In the genomic region with DNA sequence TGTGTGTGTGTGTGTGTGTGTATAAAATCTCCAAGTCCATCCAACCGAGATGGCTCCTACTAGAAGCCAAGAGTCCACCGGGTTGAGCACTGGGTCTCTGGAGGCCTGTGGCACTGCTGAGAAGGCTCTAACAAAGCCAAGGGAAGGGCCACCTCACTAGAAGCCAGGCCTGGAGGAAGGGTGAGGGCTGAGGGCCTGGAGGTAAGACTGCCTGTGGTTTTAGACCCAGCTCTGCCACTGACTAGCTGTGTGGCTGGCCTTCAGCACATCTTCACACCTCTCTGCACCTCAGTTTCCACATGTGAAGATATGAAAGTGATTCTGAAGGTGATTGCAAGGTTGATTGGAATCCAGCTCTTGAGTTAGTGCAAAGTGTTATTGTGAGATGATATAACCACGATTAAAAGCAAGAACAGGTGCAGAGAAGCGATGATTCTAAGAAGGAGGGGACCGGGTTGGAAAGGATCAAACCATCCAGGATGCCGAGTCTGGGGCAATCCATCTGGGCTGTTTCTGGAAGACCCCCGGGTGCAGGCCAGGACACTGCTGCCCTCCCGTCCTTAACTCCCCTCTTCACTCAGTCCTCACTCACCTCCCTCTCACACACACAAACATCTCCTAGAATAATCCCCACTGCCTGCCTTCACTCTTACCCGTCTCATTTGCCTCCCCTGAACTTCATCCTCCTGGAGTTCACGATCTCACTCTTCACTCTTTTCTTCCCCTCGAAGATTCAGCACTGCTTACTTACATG, we compare ENCODE assay signal across 23 cellular contexts. TPM values are rescaled to one million over a fixed set of nuclear protein-coding genes. Genes with fewer than 3 reads are reported as not detected.
A peak's percentile ranks its signal among the peaks of the same experiment; 100 is the strongest.
DNase-seq lines count a peak whose midpoint lies in the region; ATAC-seq, FAIRE-seq and TF ChIP-seq lines count a peak whose summit lies in the region.
"Had no signal": no experiment of that assay in that cellular context is flagged by ENCODE, and none has a peak within 500 bp of the region (broad histone marks: within the 10 kb centered on the region; RNA-seq: fewer than 3 reads in every experiment).

No MANE protein-coding gene starts in this region.

- H3K36me3 ChIP-seq in IMR-90 (ENCODE audit: control insufficient read depth, insufficient read depth, low read length) (no peaks in the 10 kb centered on the region), K562 (ENCODE audit: control insufficient read depth, insufficient read depth, low read length) (no peaks in the 10 kb centered on the region)
- H3K36me3 ChIP-seq: tibial nerve had no signal

- 0 out of 2 replicates have a peak overlapping the region, but pooled peaks have one; percentile 12 for H3K23ac ChIP-seq in IMR-90 (ENCODE audit: low read depth, low read length)

- no peaks in the 10 kb centered on the region for H3K36me3 Mint-ChIP-seq in natural killer cell treated with Interleukin-12 subunit alpha and Interleukin-12 subunit beta and Interleukin-15 and Interleukin-18, amount 100 ng/mL, for 72 hours

- peak overlapping the region; percentile 9 for H2AFZ ChIP-seq in IMR-90 (replicated peaks; ENCODE audit: low read length, poor library complexity)
- peak overlapping the region; percentile 72; the same call in 1 of the 2 replicates for H2AFZ ChIP-seq in K562 (ENCODE audit: low read depth, low read length)

- H3K4me1 ChIP-seq in IMR-90 (ENCODE audit: control insufficient read depth, insufficient read depth, low read length) (peaks cover 18% of the 10 kb centered on the region), K562 (replicated peaks in 1 of 2; ENCODE audit: control insufficient read depth in 2 of 2, insufficient read depth in 2 of 2, low read length in 2 of 2) (peaks cover 20 to 44% of the 10 kb centered on the region in 2 experiments; a peak in 4 of 5 replicates)

- H3K9me3 ChIP-seq in IMR-90 (ENCODE audit: control insufficient read depth, insufficient read depth, low read length) (no peaks in the 10 kb centered on the region), K562 (replicated peaks; ENCODE audit: control insufficient read depth, insufficient read depth, low read depth, low read length) (no peaks in the 10 kb centered on the region)
- H3K9me3 ChIP-seq: tibial nerve had no signal

- POLR2A ChIA-PET in IMR-90 (lab: Charles Lee; ENCODE audit: unreplicated experiment) (no interaction called here), K562 (lab: Yijun Ruan, JAX) (interaction anchor here (0.7 to 1.8 kb wide), 5 partner anchors 8 to 117 kb away, joined by 4 to 10 read pairs (median 5); no protein-coding TSS in a partner anchor)

- H3K9me1 ChIP-seq in IMR-90 (ENCODE audit: insufficient read depth, low read length) (peaks cover 25% of the 10 kb centered on the region), K562 (ENCODE audit: control insufficient read depth, insufficient read depth, low read length) (no peaks in the 10 kb centered on the region)

- H2AK5ac ChIP-seq in IMR-90 (ENCODE audit: low read depth, low read length) = peak overlapping the region; percentile 67

- H4K20me1 ChIP-seq in IMR-90 (ENCODE audit: insufficient read depth, low read length) (no peaks in the 10 kb centered on the region), K562 (replicated peaks; ENCODE audit: control insufficient read depth, insufficient read depth, low read length) (no peaks in the 10 kb centered on the region)

- H4K91ac ChIP-seq in IMR-90 (ENCODE audit: insufficient read depth, low read depth, low read length) = peak overlapping the region; percentile 77

- H3K79me1 ChIP-seq in IMR-90 (ENCODE audit: low read depth in 1 of 2, low read length in 2 of 2) = no peaks in the 10 kb centered on the region

- WGBS in IMR-90 (ENCODE audit: extremely low coverage in 2 of 2, insufficient read length in 1 of 2), 2 experiments = no CpG with 5 or more reads among the region's 11 CpGs
- WGBS in K562 (ENCODE audit: insufficient coverage, low coverage, missing lambda C conversion rate) = 77% methylated on average over 10 of the region's 11 CpGs

- H3K4ac ChIP-seq in IMR-90 (ENCODE audit: low read depth, low read length) = peak overlapping the region; percentile 51

- TF ChIP-seq EP300 in K562 (IDR thresholded peaks at IDR 0.05; ENCODE audit: low read length) = no peak

- intact Hi-C loops in IMR-90 (cut with micrococcal nuclease) (no loop called here), K562 (cut with micrococcal nuclease) (loop anchor here (10.0 kb wide), 1 partner anchor 209 kb away; no protein-coding TSS in a partner anchor)

- peak overlapping the region; percentile 45 to 73; a peak in 1 of 4 replicates for H4K8ac ChIP-seq in IMR-90 (ENCODE audit: low read depth in 2 of 2, low read length in 2 of 2)

- H2BK20ac ChIP-seq in IMR-90 (ENCODE audit: low read depth, low read length) = peak overlapping the region; percentile 88

- peak overlapping the region; percentile 24 for H3K4me3 Mint-ChIP-seq in natural killer cell treated with Interleukin-12 subunit alpha and Interleukin-12 subunit beta and Interleukin-15 and Interleukin-18, amount 100 ng/mL, for 72 hours

- TF ChIP-seq CTCF in IMR-90 (conservative IDR thresholded peaks at IDR 0.05; ENCODE audit: low read depth, low read length) (no peak), K562 (IDR thresholded peaks at IDR 0.05 in 2 of 3, conservative IDR thresholded peaks at IDR 0.05 in 1 of 3; ENCODE audit: insufficient read depth in 2 of 3, low read depth in 1 of 3, low read length in 3 of 3) (no peak)

- H3K27ac ChIP-seq in IMR-90 (ENCODE audit: insufficient read depth, low read length) (no peak overlapping the region), K562 (ENCODE audit: extremely low read depth, low read depth, low read length) (no peak overlapping the region; the same call in 2 of the 3 replicates)
- H3K27ac ChIP-seq: 22Rv1 had no signal

- H2BK5ac ChIP-seq in IMR-90 (ENCODE audit: low read depth, low read length, poor library complexity, severe bottlenecking) = peak overlapping the region; percentile 76

- peak overlapping the region; percentile 34; the same call in 1 of the 2 replicates for H4K5ac ChIP-seq in IMR-90 (ENCODE audit: low read depth, low read length)

- H3K56ac ChIP-seq in IMR-90 (ENCODE audit: extremely low read depth, insufficient read depth, low read length) = no peak overlapping the region

- BruUV-seq in IMR-90 (replicated peaks; lab: Mats Ljungman, UMichigan) (no TSS peak), K562 (replicated peaks; lab: Mats Ljungman, UMichigan) (no TSS peak)

- no peak overlapping the region for H3K4me2 ChIP-seq in IMR-90 (ENCODE audit: low read depth, low read length)
- H3K4me2 ChIP-seq in K562 (ENCODE audit: insufficient read depth, low read length) = no peak overlapping the region

- H2BK120ac ChIP-seq in IMR-90 (ENCODE audit: low read depth, low read length) = peak overlapping the region; percentile 94

- H3K27me3 ChIP-seq in IMR-90 (ENCODE audit: control insufficient read depth, insufficient read depth, low read length) (no peaks in the 10 kb centered on the region), K562 (ENCODE audit: control insufficient read depth in 2 of 2, insufficient read depth in 2 of 2, low read length in 2 of 2) (no peaks in the 10 kb centered on the region)
- H3K27me3 ChIP-seq: tibial nerve had no signal

- TF ChIP-seq RAD21 in IMR-90 (IDR thresholded peaks at IDR 0.05; ENCODE audit: low read length) (no peak), K562 (CRISPR knock-in tag; conservative IDR thresholded peaks at IDR 0.05 in 1 of 2, IDR thresholded peaks at IDR 0.05 in 1 of 2) (no peak)

- peak overlapping the region; percentile 97; the same call in 2 of the 3 replicates for H2BK15ac ChIP-seq in IMR-90 (ENCODE audit: low read depth, low read length)

- dilution Hi-C loops in IMR-90 (cut with HindIII; ENCODE audit: low sequenced_read_pairs, unreplicated experiment) = no loop called here

- peaks cover 9 to 12% of the 10 kb centered on the region in 2 donors for H3K4me1 Mint-ChIP-seq in natural killer cell treated with Interleukin-12 subunit alpha and Interleukin-12 subunit beta and Interleukin-15 and Interleukin-18, amount 100 ng/mL, for 72 hours (ENCODE audit: low read depth in 2 of 2)

- peak overlapping the region; percentile 21 for H3K18ac ChIP-seq in IMR-90 (ENCODE audit: low read depth, low read length)

- H3K79me2 ChIP-seq in K562 (ENCODE audit: control insufficient read depth, insufficient read depth, low read length) = no peaks in the 10 kb centered on the region

- no peak for ATAC-seq in IMR-90 (ENCODE audit: low read depth)
- no peak for ATAC-seq in K562
- ATAC-seq in natural killer cell treated with Interleukin-12 subunit alpha and Interleukin-12 subunit beta and Interleukin-15 and Interleukin-18, amount 100 ng/mL, for 72 hours = peak in 1 of 2 donors; percentile 48
- no peak for ATAC-seq in GM18868 (IDR thresholded peaks at IDR 0.05; ENCODE audit: unreplicated experiment)
- ATAC-seq: Right ventricle myocardium inferior had no signal

- no peaks in the 10 kb centered on the region for H3K9me3 Mint-ChIP-seq in natural killer cell treated with Interleukin-12 subunit alpha and Interleukin-12 subunit beta and Interleukin-15 and Interleukin-18, amount 100 ng/mL, for 72 hours
- H3K9me3 Mint-ChIP-seq: CD4-positive, alpha-beta memory T cell had no signal

- no peak for FAIRE-seq in K562 (lab: Jason Lieb, UNC)
- FAIRE-seq: islet of Langerhans, small intestine had no signal

- H3K27ac Mint-ChIP-seq in natural killer cell treated with Interleukin-12 subunit alpha and Interleukin-12 subunit beta and Interleukin-15 and Interleukin-18, amount 100 ng/mL, for 72 hours = peak overlapping the region in 1 of 2 donors; percentile 6

- peak; percentile 30 for DNase-seq in NK-92 treated with Interleukin-12 subunit alpha and Interleukin-12 subunit beta, amount 100 ng/mL, for 24 hours (lab: John Stamatoyannopoulos, UW)
- DNase-seq in NK-92 (lab: John Stamatoyannopoulos, UW; ENCODE audit: unreplicated experiment) (no peak), IMR-90 (no peak), K562 (ENCODE audit: extremely low read depth in 1 of 4, low spot score in 3 of 4) (no peak), nucleus accumbens (lab: John Stamatoyannopoulos, UW) (no peak), DMS114 treated with DMSO at 0.1 percent for 48 hours (lab: John Stamatoyannopoulos, UW; ENCODE audit: unreplicated experiment) (no peak)
- no peak for DNase-seq in natural killer cell treated with Interleukin-12 subunit alpha and Interleukin-12 subunit beta and Interleukin-15 and Interleukin-18, amount 100 ng/mL, for 72 hours (ENCODE audit: low spot score)
- DNase-seq: activated naive CD4-positive, alpha-beta T cell; CD4-positive, alpha-beta memory T cell; central memory CD4-positive, alpha-beta T cell; foreskin melanocyte; GDM1; hippocampal formation; KBM-7; NCI-H526 treated with DMSO at 0.1 percent for 48 hours; small intestine; stimulated activated naive CD4-positive, alpha-beta T cell treated with Interleukin-2 at 50 U/mL for 16 hours had no signal

- TF ChIP-seq POLR2A in IMR-90 (IDR thresholded peaks at IDR 0.05; ENCODE audit: low read depth, low read length) (no peak), K562 (conservative IDR thresholded peaks at IDR 0.05) (no peak)

- peak overlapping the region; percentile 44 for H3K14ac ChIP-seq in IMR-90 (replicated peaks; ENCODE audit: low read depth, low read length)

- H3K27me3 Mint-ChIP-seq in natural killer cell treated with Interleukin-12 subunit alpha and Interleukin-12 subunit beta and Interleukin-15 and Interleukin-18, amount 100 ng/mL, for 72 hours = peaks cover 0 to 7% of the 10 kb centered on the region in 2 donors
- H3K27me3 Mint-ChIP-seq: CD4-positive, alpha-beta memory T cell had no signal

- H3K9ac ChIP-seq in IMR-90 (ENCODE audit: low read depth, low read length) = no peak overlapping the region
- H3K9ac ChIP-seq in K562 (ENCODE audit: insufficient read depth in 1 of 2, low read depth in 2 of 2, low read length in 2 of 2) = no peak overlapping the region

- in situ Hi-C loops in IMR-90 (cut with MboI; ENCODE audit: low sequenced_read_pairs) (no loop called here), K562 (cut with MboI) (no loop called here)

- CTCF ChIA-PET in IMR-90 (lab: Yijun Ruan, JAX) (interaction anchor here (1.0 kb wide), 1 partner anchor 10 kb away, joined by 3 read pairs; no protein-coding TSS in a partner anchor), K562 (lab: Yijun Ruan, JAX; ENCODE audit: low intra/inter-chr PET ratio) (no interaction called here)

- no peak overlapping the region for H2AK9ac ChIP-seq in IMR-90 (replicated peaks; ENCODE audit: low read depth, low read length, poor library complexity)

- H3K4me3 ChIP-seq in IMR-90 (ENCODE audit: insufficient read depth, low read depth, low read length) (no peak overlapping the region), K562 (no peak overlapping the region)
- H3K4me3 ChIP-seq: tibial nerve had no signal

RNA-seq across cellular contexts. Expression of gene IL4, which starts 2.3 kb away (rescaled TPM):
- total RNA-seq in IMR-90 (2012; rRNA removed) (not detected in 2 replicates), K562 (2014; rRNA removed) (not detected in 2 replicates), K562 (2014; rRNA removed; fragmentation: Illumina TruSeq; extraction: Trizol) (not detected in 2 replicates), K562 (2015; rRNA removed; fragmentation: Illumina TruSeq; extraction: Trizol) (not detected in 2 replicates), K562 (2021) (not detected in 2 replicates)
- polyA plus RNA-seq in IMR-90 (2012; rRNA removed) (not detected in 2 replicates), K562 (2011; rRNA removed) (not detected in 2 replicates), K562 (2014; fragmentation: Illumina TruSeq; extraction: Trizol) (not detected in 2 replicates), K562 (2014; fragmentation: Nextera tagmentation; extraction: Ambion mirVana) (under 1 TPM; 0.22 to 0.62 TPM), K562 (2014; rRNA removed) (not detected in 2 replicates)
- not detected in 2 replicates for polyA plus RNA-seq in IMR-90 (2012; cell fraction: cytosol; rRNA removed)
- not detected in 2 replicates for polyA plus RNA-seq in IMR-90 (2012; cell fraction: nucleus; rRNA removed; ENCODE audit: low replicate concordance)
- total RNA-seq in K562 (2011; cell fraction: chromatin; rRNA removed; ENCODE audit: low replicate concordance) = not detected in 2 replicates
- total RNA-seq in K562 (2011; cell fraction: nucleolus; rRNA removed) = not detected in 2 replicates
- not detected in 2 replicates for total RNA-seq in K562 (2011; cell fraction: nucleoplasm; rRNA removed)
- 0.49 TPM in 1 of 2 replicates, not detected in the other for polyA plus RNA-seq in K562 (2011; cell fraction: cytosol; rRNA removed)
- polyA plus RNA-seq in K562 (2011; cell fraction: nucleus; rRNA removed) = not detected in 2 replicates
- not detected in 2 replicates for polyA plus RNA-seq in K562 (2012)
- not detected in 2 replicates for polyA minus RNA-seq in K562 (2011; rRNA and poly(A)+ RNA removed)
- not detected in 2 replicates for polyA minus RNA-seq in K562 (2011; cell fraction: cytosol; rRNA and poly(A)+ RNA removed)
- not detected in 2 replicates for polyA minus RNA-seq in K562 (2011; cell fraction: nucleus; rRNA and poly(A)+ RNA removed)
- total RNA-seq in natural killer cell treated with Interleukin-12 subunit alpha and Interleukin-12 subunit beta and Interleukin-15 and Interleukin-18, amount 100 ng/mL, for 72 hours = 1 to 10 TPM in 1 of 2 donors, not detected in 1; 2.6 TPM
- total RNA-seq: CD4-positive, alpha-beta memory T cell; lower leg skin; Right ventricle myocardium inferior; tibial nerve had no signal
- polyA plus RNA-seq: CD4-positive, alpha-beta memory T cell; small intestine had no signal

RNA-seq across cellular contexts. Expression of gene IL13, which starts 18.1 kb away (rescaled TPM):
- total RNA-seq in IMR-90 (2012; rRNA removed) (not detected in 2 replicates), K562 (2014; rRNA removed) (not detected in 2 replicates), K562 (2014; rRNA removed; fragmentation: Illumina TruSeq; extraction: Trizol) (not detected in 2 replicates), K562 (2015; rRNA removed; fragmentation: Illumina TruSeq; extraction: Trizol) (not detected in 2 replicates), K562 (2021) (not detected in 2 replicates)
- polyA plus RNA-seq in IMR-90 (2012; rRNA removed) (not detected in 2 replicates), K562 (2011; rRNA removed) (0.04 TPM in 1 of 2 replicates, not detected in the other), K562 (2014; fragmentation: Illumina TruSeq; extraction: Trizol) (not detected in 2 replicates), K562 (2014; fragmentation: Nextera tagmentation; extraction: Ambion mirVana) (not detected), K562 (2014; rRNA removed) (not detected in 2 replicates)
- polyA plus RNA-seq in IMR-90 (2012; cell fraction: cytosol; rRNA removed) = not detected in 2 replicates
- 0.47 and 0.62 TPM in 2 replicates for polyA plus RNA-seq in IMR-90 (2012; cell fraction: nucleus; rRNA removed; ENCODE audit: low replicate concordance)
- total RNA-seq in K562 (2011; cell fraction: chromatin; rRNA removed; ENCODE audit: low replicate concordance) = not detected in 2 replicates
- total RNA-seq in K562 (2011; cell fraction: nucleolus; rRNA removed) = not detected in 2 replicates
- not detected in 2 replicates for total RNA-seq in K562 (2011; cell fraction: nucleoplasm; rRNA removed)
- polyA plus RNA-seq in K562 (2011; cell fraction: cytosol; rRNA removed) = not detected in 2 replicates
- not detected in 2 replicates for polyA plus RNA-seq in K562 (2011; cell fraction: nucleus; rRNA removed)
- polyA plus RNA-seq in K562 (2012) = 0.10 TPM in 1 of 2 replicates, not detected in the other
- not detected in 2 replicates for polyA minus RNA-seq in K562 (2011; rRNA and poly(A)+ RNA removed)
- not detected in 2 replicates for polyA minus RNA-seq in K562 (2011; cell fraction: cytosol; rRNA and poly(A)+ RNA removed)
- not detected in 2 replicates for polyA minus RNA-seq in K562 (2011; cell fraction: nucleus; rRNA and poly(A)+ RNA removed)
- total RNA-seq in natural killer cell treated with Interleukin-12 subunit alpha and Interleukin-12 subunit beta and Interleukin-15 and Interleukin-18, amount 100 ng/mL, for 72 hours = 10 to 100 TPM in 1 of 2 donors, 1 to 10 TPM in 1; 8.4 to 19.6 TPM
- total RNA-seq: CD4-positive, alpha-beta memory T cell; lower leg skin; Right ventricle myocardium inferior had no signal
- polyA plus RNA-seq: CD4-positive, alpha-beta memory T cell had no signal
